8 cellular contexts compared by ENCODE assay signal in the genomic region with DNA sequence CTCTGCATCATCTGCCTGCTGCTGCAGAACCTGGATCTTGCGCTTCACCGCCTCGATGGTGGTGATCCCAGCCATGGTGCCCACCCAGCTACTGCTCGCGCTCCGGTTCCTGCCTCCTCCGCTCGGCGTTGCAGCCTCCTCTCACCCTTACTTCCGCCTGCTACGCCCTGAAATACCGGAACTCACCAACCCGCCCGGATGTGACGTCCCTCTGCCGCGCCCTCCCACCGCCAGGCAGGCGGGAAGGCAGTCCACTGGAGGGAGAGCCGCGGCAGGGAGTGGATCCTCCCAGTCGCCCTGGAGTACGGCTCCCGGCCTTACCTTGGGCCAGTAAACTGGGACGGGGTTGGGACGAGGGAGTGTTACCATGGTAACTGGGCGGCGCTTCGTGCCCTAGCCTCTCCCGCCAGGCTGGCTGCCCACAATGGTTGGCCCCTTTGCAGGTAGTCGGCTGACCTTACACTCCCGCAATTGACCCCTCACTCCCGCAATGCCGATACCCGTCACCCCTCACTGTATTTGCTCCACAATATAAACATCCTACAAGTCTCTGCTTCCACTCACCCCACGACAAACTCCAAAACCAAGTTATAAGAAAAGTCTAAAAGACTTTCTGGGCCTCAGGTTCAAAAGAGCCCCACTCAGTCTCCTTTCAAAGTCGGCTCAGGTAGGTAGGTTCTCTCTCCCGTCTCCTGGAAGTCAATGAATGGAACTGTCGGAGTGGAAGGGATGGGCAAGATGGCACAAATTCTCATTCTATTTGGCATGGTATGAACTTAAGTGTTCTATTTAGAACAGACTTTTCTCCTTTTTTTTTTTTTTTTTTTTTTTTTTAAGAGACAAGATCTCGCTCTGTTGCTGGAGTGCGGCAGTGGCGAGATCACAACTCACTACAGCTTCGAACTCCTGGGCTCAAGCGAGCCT. TPM values are rescaled to one million over a fixed set of nuclear protein-coding genes. Genes with fewer than 3 reads are reported as not detected.
DNase-seq lines count a peak whose midpoint lies in the region; TF ChIP-seq lines count a peak whose summit lies in the region.

No MANE protein-coding gene starts in this region.

- H3K4me3 Mint-ChIP-seq in nephron progenitor cell, result peak overlapping the region; percentile 100
- H3K4me3 Mint-ChIP-seq in stimulated activated naive CD8-positive, alpha-beta T cell treated with anti-CD3 and anti-CD28 coated beads, Interleukin-15, Interleukin-2, amounts not matched to agents 100 ng/mL and 50 ng/mL, for 24 hours, result peak overlapping the region; percentile 99

- H3K4me1 Mint-ChIP-seq in nephron progenitor cell, result peaks cover 65% of the 10 kb centered on the region
- peaks cover 53% of the 10 kb centered on the region for H3K4me1 Mint-ChIP-seq in stimulated activated naive CD8-positive, alpha-beta T cell treated with anti-CD3 and anti-CD28 coated beads, Interleukin-15, Interleukin-2, amounts not matched to agents 100 ng/mL and 50 ng/mL, for 24 hours (ENCODE audit: low read depth)

- H3K36me3 Mint-ChIP-seq in nephron progenitor cell (ENCODE audit: low read depth), result peaks cover 7% of the 10 kb centered on the region
- H3K36me3 Mint-ChIP-seq in stimulated activated naive CD8-positive, alpha-beta T cell treated with anti-CD3 and anti-CD28 coated beads, Interleukin-15, Interleukin-2, amounts not matched to agents 100 ng/mL and 50 ng/mL, for 24 hours (ENCODE audit: low read depth), result peaks cover 34% of the 10 kb centered on the region

- peaks cover 12% of the 10 kb centered on the region for H3K27me3 Mint-ChIP-seq in nephron progenitor cell (ENCODE audit: low read depth, poor library complexity)
- H3K27me3 Mint-ChIP-seq in stimulated activated naive CD8-positive, alpha-beta T cell treated with anti-CD3 and anti-CD28 coated beads, Interleukin-15, Interleukin-2, amounts not matched to agents 100 ng/mL and 50 ng/mL, for 24 hours, result no peaks in the 10 kb centered on the region

- TF ChIP-seq CTCF in nephron progenitor cell (IDR thresholded peaks at IDR 0.05), result no peak

- H3K27ac Mint-ChIP-seq in nephron progenitor cell, result peak overlapping the region; percentile 94
- H3K27ac Mint-ChIP-seq in stimulated activated naive CD8-positive, alpha-beta T cell treated with anti-CD3 and anti-CD28 coated beads, Interleukin-15, Interleukin-2, amounts not matched to agents 100 ng/mL and 50 ng/mL, for 24 hours, result peak overlapping the region; percentile 99

- H3K4me3 ChIP-seq in H7 (ENCODE audit: insufficient read depth, low read depth, low read length), result peak overlapping the region; percentile 97
- H3K4me3 ChIP-seq in MG63, result peak overlapping the region; percentile 99

- H3K27me3 ChIP-seq in H7 (ENCODE audit: control insufficient read depth, insufficient read depth, low read length), result no peaks in the 10 kb centered on the region
- H3K27me3 ChIP-seq in MG63, result no peaks in the 10 kb centered on the region

- no peaks in the 10 kb centered on the region for H3K9me3 Mint-ChIP-seq in nephron progenitor cell
- H3K9me3 Mint-ChIP-seq in stimulated activated naive CD8-positive, alpha-beta T cell treated with anti-CD3 and anti-CD28 coated beads, Interleukin-15, Interleukin-2, amounts not matched to agents 100 ng/mL and 50 ng/mL, for 24 hours, result no peaks in the 10 kb centered on the region

- H3K9me3 ChIP-seq in MG63, result no peaks in the 10 kb centered on the region

- H3K36me3 ChIP-seq in H7 (replicated peaks; ENCODE audit: control insufficient read depth, insufficient read depth, low read length) (no peaks in the 10 kb centered on the region; the same call in none of the 2 replicates), MG63 (peaks cover 42% of the 10 kb centered on the region)

- DNase-seq in ELR (ENCODE audit: low read depth), result peak; percentile 99
- DNase-seq in H7, result peak; percentile 98
- peak; percentile 100 for DNase-seq in MG63
- DNase-seq in SHP77 (lab: John Stamatoyannopoulos, UW), result peak; percentile 100
- DNase-seq in activated gamma-delta T cell (lab: John Stamatoyannopoulos, UW), result peak; percentile 86
- peak; percentile 90 for DNase-seq in fibroblast of the conjunctiva (ENCODE audit: low read depth)
- peak; percentile 96 for DNase-seq in nephron progenitor cell

RNA-seq across cellular contexts. Expression of gene TPM3, which starts 8.6 kb away (rescaled TPM):
- 712 and 754 TPM in 2 replicates for total RNA-seq in H7 (2014; rRNA removed; shearing (Covaris generic))
- 991 and 1,067 TPM in 2 replicates for total RNA-seq in MG63 (2014; rRNA removed; shearing (Covaris generic); ENCODE audit: low replicate concordance)

RNA-seq across cellular contexts. Expression of gene CFAP141, which starts 22.8 kb away (rescaled TPM):
- total RNA-seq in H7 (2014; rRNA removed; shearing (Covaris generic)), result not detected in 2 replicates
- total RNA-seq in MG63 (2014; rRNA removed; shearing (Covaris generic); ENCODE audit: low replicate concordance), result not detected in 2 replicates

RNA-seq across cellular contexts. Expression of gene NUP210L, which starts 28.4 kb away (rescaled TPM):
- total RNA-seq in H7 (2014; rRNA removed; shearing (Covaris generic)), result 0.03 TPM in 1 of 2 replicates, not detected in the other
- not detected in 2 replicates for total RNA-seq in MG63 (2014; rRNA removed; shearing (Covaris generic); ENCODE audit: low replicate concordance)

RNA-seq across cellular contexts. Expression of gene UBAP2L, which starts 37.4 kb away (rescaled TPM):
- total RNA-seq in H7 (2014; rRNA removed; shearing (Covaris generic)), result 162 and 166 TPM in 2 replicates
- total RNA-seq in MG63 (2014; rRNA removed; shearing (Covaris generic); ENCODE audit: low replicate concordance), result 208 and 217 TPM in 2 replicates

Comparison
In these comparisons a context has a peak if more than half of its experiments do, and no peak if none do; other contexts are left out.
1. Peak in every context shown above with its lines: DNase-seq and H3K4me3 ChIP-seq.